Comparison of ENCODE assay signal across 15 cellular contexts in the genomic region with DNA sequence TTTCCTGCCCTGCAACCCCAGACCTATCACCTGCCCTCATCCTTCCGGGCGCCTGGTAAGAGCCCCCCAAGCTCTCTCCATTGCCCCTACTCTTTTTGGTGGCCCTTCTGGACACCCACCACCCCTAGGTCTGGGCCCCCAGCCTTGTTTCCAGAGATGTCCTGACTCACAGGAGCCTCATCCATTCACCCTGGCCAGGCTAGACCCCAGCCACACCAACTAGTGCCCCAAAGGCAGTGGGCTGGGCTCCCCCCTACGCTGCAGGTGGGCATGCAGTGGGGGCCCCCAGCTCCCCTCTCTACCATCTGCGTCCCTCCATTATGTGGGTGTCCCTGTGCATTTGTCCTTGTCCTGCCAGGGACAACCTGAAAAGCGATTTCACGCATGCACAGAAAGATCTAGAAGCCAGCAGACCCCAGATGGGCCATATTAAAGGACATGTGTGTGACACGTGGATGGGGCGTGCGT. TPM values are rescaled to one million over a fixed set of nuclear protein-coding genes. Genes with fewer than 3 reads are reported as not detected.
DNase-seq lines count a peak whose midpoint lies in the region; ATAC-seq and TF ChIP-seq lines count a peak whose summit lies in the region.
"Had no signal": no experiment of that assay in that cellular context is flagged by ENCODE, and none has a peak within 500 bp of the region (broad histone marks: within the 10 kb centered on the region; RNA-seq: fewer than 3 reads in every experiment).

No MANE protein-coding gene starts in this region.

- no peaks in the 10 kb centered on the region for H3K27me3 ChIP-seq in esophagus (ENCODE audit: control insufficient read depth in 1 of 2, insufficient read depth in 2 of 2, low read length in 2 of 2)
- H3K27me3 ChIP-seq in mucosa of stomach (ENCODE audit: control insufficient read depth, insufficient read depth, low read length), result peaks cover 28% of the 10 kb centered on the region

- peaks cover 18% of the 10 kb centered on the region for H3K27me3 Mint-ChIP-seq in activated naive CD4-positive, alpha-beta T cell treated with anti-CD3 and anti-CD28 coated beads, Interleukin-2, amount 50 U/mL, for 24 hours
- H3K27me3 Mint-ChIP-seq in activated naive CD4-positive, alpha-beta T cell treated with anti-CD3 and anti-CD28 coated beads, Interleukin-2, amount 10 ng/mL, durations not matched to agents 7 days and 5 days, result peaks cover 90% of the 10 kb centered on the region
- peaks cover 8% of the 10 kb centered on the region for H3K27me3 Mint-ChIP-seq in type B pancreatic cell

- ATAC-seq in GM19463 (IDR thresholded peaks at IDR 0.05; ENCODE audit: unreplicated experiment), result no peak

- CTCF ChIA-PET in activated naive CD4-positive, alpha-beta T cell treated with anti-CD3 and anti-CD28 coated beads, Interleukin-2, amount 10 ng/mL, durations not matched to agents 7 days and 5 days (lab: Charles Lee), result no interaction called here

- H3K36me3 Mint-ChIP-seq in activated naive CD4-positive, alpha-beta T cell treated with anti-CD3 and anti-CD28 coated beads, Interleukin-2, amount 50 U/mL, for 24 hours, result no peaks in the 10 kb centered on the region
- no peaks in the 10 kb centered on the region for H3K36me3 Mint-ChIP-seq in activated naive CD4-positive, alpha-beta T cell treated with anti-CD3 and anti-CD28 coated beads, Interleukin-2, amount 10 ng/mL, durations not matched to agents 7 days and 5 days
- H3K36me3 Mint-ChIP-seq in type B pancreatic cell, result no peaks in the 10 kb centered on the region

- in situ Hi-C loops in GM13977 (cut with MboI; ENCODE audit: low pct_unique_long_range_greater_than_20kb, low sequenced_read_pairs, unreplicated experiment), result no loop called here

- peak overlapping the region; percentile 65 for H3K9ac ChIP-seq in mucosa of stomach (ENCODE audit: low read length)

- H3K4me3 ChIP-seq in esophagus (ENCODE audit: low read depth in 1 of 2, low read length in 2 of 2) (peak overlapping the region; percentile 45 to 55), mucosa of stomach (ENCODE audit: low read length) (no peak overlapping the region)

- no peaks in the 10 kb centered on the region for H3K4me1 Mint-ChIP-seq in activated naive CD4-positive, alpha-beta T cell treated with anti-CD3 and anti-CD28 coated beads, Interleukin-2, amount 50 U/mL, for 24 hours
- peaks cover 6% of the 10 kb centered on the region for H3K4me1 Mint-ChIP-seq in activated naive CD4-positive, alpha-beta T cell treated with anti-CD3 and anti-CD28 coated beads, Interleukin-2, amount 10 ng/mL, durations not matched to agents 7 days and 5 days
- peaks cover 31% of the 10 kb centered on the region for H3K4me1 Mint-ChIP-seq in type B pancreatic cell (ENCODE audit: unreplicated experiment)

- no peaks in the 10 kb centered on the region for H3K9me3 Mint-ChIP-seq in activated naive CD4-positive, alpha-beta T cell treated with anti-CD3 and anti-CD28 coated beads, Interleukin-2, amount 50 U/mL, for 24 hours
- no peaks in the 10 kb centered on the region for H3K9me3 Mint-ChIP-seq in activated naive CD4-positive, alpha-beta T cell treated with anti-CD3 and anti-CD28 coated beads, Interleukin-2, amount 10 ng/mL, durations not matched to agents 7 days and 5 days
- no peaks in the 10 kb centered on the region for H3K9me3 Mint-ChIP-seq in type B pancreatic cell
- H3K9me3 Mint-ChIP-seq: activated B cell treated with CpG ODN at 0.5 μM for 24 hours; activated T-helper 1 cell treated with anti-CD3 and anti-CD28 coated beads, Interleukin-12 subunit alpha, Interleukin-12 subunit beta, Interleukin-2, Interleukin-4 antibody, amounts not matched to agents 30 ng/mL and 10 ng/mL and 1 ng/mL, durations not matched to agents 14 hours and 24 hours and 36 hours; neural crest cell had no signal

- peaks cover 0 to 2% of the 10 kb centered on the region in 2 donors for H3K9me3 ChIP-seq in esophagus (ENCODE audit: control insufficient read depth in 2 of 2, insufficient read depth in 1 of 2, low read depth in 1 of 2, low read length in 1 of 2)
- H3K9me3 ChIP-seq in mucosa of stomach (ENCODE audit: control insufficient read depth, low read length), result no peaks in the 10 kb centered on the region

- no peak for DNase-seq in activated naive CD4-positive, alpha-beta T cell treated with anti-CD3 and anti-CD28 coated beads, Interleukin-2, amount 10 ng/mL, durations not matched to agents 7 days and 5 days
- DNase-seq in type B pancreatic cell (ENCODE audit: extremely low spot score, unreplicated experiment) (no peak), GM13977 (ENCODE audit: low spot score) (no peak), NCI-H2196 (lab: John Stamatoyannopoulos, UW; ENCODE audit: unreplicated experiment) (no peak)
- DNase-seq: activated B cell treated with CpG ODN at 0.5 μM for 24 hours, cortex of kidney, DMS79 had no signal

- peaks cover 8 to 25% of the 10 kb centered on the region in 2 donors for H3K4me1 ChIP-seq in esophagus (ENCODE audit: control insufficient read depth in 2 of 2, insufficient read depth in 2 of 2, low read length in 1 of 2)
- peaks cover 52% of the 10 kb centered on the region for H3K4me1 ChIP-seq in mucosa of stomach (ENCODE audit: control insufficient read depth, insufficient read depth, low read length)

- peak overlapping the region; percentile 84 to 88 for H3K27ac ChIP-seq in esophagus (ENCODE audit: low read depth in 2 of 2, low read length in 1 of 2)
- H3K27ac ChIP-seq: 22Rv1 had no signal

- no peak overlapping the region for H3K27ac Mint-ChIP-seq in activated naive CD4-positive, alpha-beta T cell treated with anti-CD3 and anti-CD28 coated beads, Interleukin-2, amount 50 U/mL, for 24 hours
- H3K27ac Mint-ChIP-seq in activated naive CD4-positive, alpha-beta T cell treated with anti-CD3 and anti-CD28 coated beads, Interleukin-2, amount 10 ng/mL, durations not matched to agents 7 days and 5 days, result no peak overlapping the region
- H3K27ac Mint-ChIP-seq in type B pancreatic cell, result no peak overlapping the region
- H3K27ac Mint-ChIP-seq: activated B cell treated with CpG ODN at 0.5 μM for 24 hours; activated T-helper 1 cell treated with anti-CD3 and anti-CD28 coated beads, Interleukin-12 subunit alpha, Interleukin-12 subunit beta, Interleukin-2, Interleukin-4 antibody, amounts not matched to agents 30 ng/mL and 10 ng/mL and 1 ng/mL, durations not matched to agents 14 hours and 24 hours and 36 hours had no signal

- TF ChIP-seq CTCF in type B pancreatic cell (conservative IDR thresholded peaks at IDR 0.05) (no peak), GM13977 (IDR thresholded peaks at IDR 0.05; ENCODE audit: extremely low read depth, insufficient read depth, missing control alignments) (no peak)

- peak overlapping the region; percentile 30 for H3K4me3 Mint-ChIP-seq in activated naive CD4-positive, alpha-beta T cell treated with anti-CD3 and anti-CD28 coated beads, Interleukin-2, amount 50 U/mL, for 24 hours
- H3K4me3 Mint-ChIP-seq in activated naive CD4-positive, alpha-beta T cell treated with anti-CD3 and anti-CD28 coated beads, Interleukin-2, amount 10 ng/mL, durations not matched to agents 7 days and 5 days, result no peak overlapping the region
- peak overlapping the region; percentile 49 for H3K4me3 Mint-ChIP-seq in type B pancreatic cell
- H3K4me3 Mint-ChIP-seq: activated B cell treated with CpG ODN at 0.5 μM for 24 hours; activated T-helper 1 cell treated with anti-CD3 and anti-CD28 coated beads, Interleukin-12 subunit alpha, Interleukin-12 subunit beta, Interleukin-2, Interleukin-4 antibody, amounts not matched to agents 30 ng/mL and 10 ng/mL and 1 ng/mL, durations not matched to agents 14 hours and 24 hours and 36 hours; neural crest cell had no signal

- WGBS in esophagus, 2 donors, result 58 to 68% methylated on average over 9 of the region's 9 CpGs

- H3K36me3 ChIP-seq in esophagus (ENCODE audit: control insufficient read depth in 2 of 2, insufficient read depth in 2 of 2, low read length in 1 of 2), result no peaks in the 10 kb centered on the region
- H3K36me3 ChIP-seq in mucosa of stomach (ENCODE audit: control insufficient read depth, insufficient read depth, low read length), result no peaks in the 10 kb centered on the region

RNA-seq across cellular contexts. Expression of a gene that starts 1.4 kb away (rescaled TPM):
- polyA plus RNA-seq in esophagus, result 10 to 100 TPM in 1 of 2 donors, 1 to 10 TPM in 1; 5.3 to 14.7 TPM
- 0.43 and 1.4 TPM in 2 replicates for total RNA-seq in type B pancreatic cell (ENCODE audit: low replicate concordance)
- total RNA-seq: activated B cell treated with CpG ODN at 0.5 μM for 24 hours; activated T-helper 1 cell treated with anti-CD3 and anti-CD28 coated beads, Interleukin-12 subunit alpha, Interleukin-12 subunit beta, Interleukin-2, Interleukin-4 antibody, amounts not matched to agents 30 ng/mL and 10 ng/mL and 1 ng/mL, durations not matched to agents 14 hours and 24 hours and 36 hours had no signal

RNA-seq across cellular contexts. Expression of a gene that starts 30.9 kb away (rescaled TPM):
- not detected for polyA plus RNA-seq in esophagus
- not detected in 2 replicates for total RNA-seq in type B pancreatic cell (ENCODE audit: low replicate concordance)
- total RNA-seq: activated B cell treated with CpG ODN at 0.5 μM for 24 hours; activated T-helper 1 cell treated with anti-CD3 and anti-CD28 coated beads, Interleukin-12 subunit alpha, Interleukin-12 subunit beta, Interleukin-2, Interleukin-4 antibody, amounts not matched to agents 30 ng/mL and 10 ng/mL and 1 ng/mL, durations not matched to agents 14 hours and 24 hours and 36 hours; neural crest cell; subcutaneous adipose tissue had no signal

RNA-seq across cellular contexts. Expression of a gene that starts 37.1 kb away (rescaled TPM):
- polyA plus RNA-seq in esophagus, result 10 to 100 TPM in 1 of 2 donors, 1 to 10 TPM in 1; 6.5 to 12.1 TPM
- 19.5 and 20.7 TPM in 2 replicates for total RNA-seq in type B pancreatic cell (ENCODE audit: low replicate concordance)
